1 cellular context compared by ENCODE assay signal in the genomic region with DNA sequence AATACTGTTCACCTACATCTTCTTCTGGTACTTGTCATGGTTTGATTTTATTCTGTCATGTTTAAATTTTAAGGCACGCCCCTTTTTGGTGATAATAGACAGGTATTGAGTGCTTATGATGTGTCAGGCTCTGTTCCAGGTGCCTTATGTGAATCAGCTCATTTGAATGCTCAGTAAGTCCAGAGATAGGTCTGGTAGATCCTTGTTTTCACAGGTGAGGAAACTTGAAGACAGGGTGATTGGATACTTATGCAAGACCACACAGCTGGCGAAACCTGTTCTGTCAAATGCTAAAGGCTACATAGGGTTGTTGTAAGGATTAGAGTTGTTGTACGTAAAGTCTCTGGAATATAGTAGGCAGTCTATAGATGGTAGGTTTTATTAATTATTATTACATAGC.
TF ChIP-seq lines count a peak whose summit lies in the region.

No MANE protein-coding gene starts in this region.

TF ChIP-seq in HCT116, 20 proteins besides CTCF, POLR2A, EP300 and RAD21 (continued from another document):
- no peak for TF ChIP-seq SIN3A (IDR thresholded peaks at IDR 0.05; ENCODE audit: low read depth)
- TF ChIP-seq EGR1 (IDR thresholded peaks at IDR 0.05; ENCODE audit: low read depth): no peak
- TF ChIP-seq TCF7L2 (IDR thresholded peaks at IDR 0.05; ENCODE audit: borderline replicate concordance, extremely low read depth, insufficient read depth, insufficient read length): no peak
- TF ChIP-seq, protein P1, sequence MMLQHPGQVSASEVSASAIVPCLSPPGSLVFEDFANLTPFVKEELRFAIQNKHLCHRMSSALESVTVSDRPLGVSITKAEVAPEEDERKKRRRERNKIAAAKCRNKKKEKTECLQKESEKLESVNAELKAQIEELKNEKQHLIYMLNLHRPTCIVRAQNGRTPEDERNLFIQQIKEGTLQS (IDR thresholded peaks at IDR 0.05): no peak
- no peak for TF ChIP-seq SP1 (IDR thresholded peaks at IDR 0.05; ENCODE audit: low read depth)
- TF ChIP-seq EZH2phosphoT487 (IDR thresholded peaks at IDR 0.05; ENCODE audit: borderline replicate concordance): no peak
- no peak for TF ChIP-seq FOSL1 (IDR thresholded peaks at IDR 0.05; ENCODE audit: low read depth)
- TF ChIP-seq, protein P2, sequence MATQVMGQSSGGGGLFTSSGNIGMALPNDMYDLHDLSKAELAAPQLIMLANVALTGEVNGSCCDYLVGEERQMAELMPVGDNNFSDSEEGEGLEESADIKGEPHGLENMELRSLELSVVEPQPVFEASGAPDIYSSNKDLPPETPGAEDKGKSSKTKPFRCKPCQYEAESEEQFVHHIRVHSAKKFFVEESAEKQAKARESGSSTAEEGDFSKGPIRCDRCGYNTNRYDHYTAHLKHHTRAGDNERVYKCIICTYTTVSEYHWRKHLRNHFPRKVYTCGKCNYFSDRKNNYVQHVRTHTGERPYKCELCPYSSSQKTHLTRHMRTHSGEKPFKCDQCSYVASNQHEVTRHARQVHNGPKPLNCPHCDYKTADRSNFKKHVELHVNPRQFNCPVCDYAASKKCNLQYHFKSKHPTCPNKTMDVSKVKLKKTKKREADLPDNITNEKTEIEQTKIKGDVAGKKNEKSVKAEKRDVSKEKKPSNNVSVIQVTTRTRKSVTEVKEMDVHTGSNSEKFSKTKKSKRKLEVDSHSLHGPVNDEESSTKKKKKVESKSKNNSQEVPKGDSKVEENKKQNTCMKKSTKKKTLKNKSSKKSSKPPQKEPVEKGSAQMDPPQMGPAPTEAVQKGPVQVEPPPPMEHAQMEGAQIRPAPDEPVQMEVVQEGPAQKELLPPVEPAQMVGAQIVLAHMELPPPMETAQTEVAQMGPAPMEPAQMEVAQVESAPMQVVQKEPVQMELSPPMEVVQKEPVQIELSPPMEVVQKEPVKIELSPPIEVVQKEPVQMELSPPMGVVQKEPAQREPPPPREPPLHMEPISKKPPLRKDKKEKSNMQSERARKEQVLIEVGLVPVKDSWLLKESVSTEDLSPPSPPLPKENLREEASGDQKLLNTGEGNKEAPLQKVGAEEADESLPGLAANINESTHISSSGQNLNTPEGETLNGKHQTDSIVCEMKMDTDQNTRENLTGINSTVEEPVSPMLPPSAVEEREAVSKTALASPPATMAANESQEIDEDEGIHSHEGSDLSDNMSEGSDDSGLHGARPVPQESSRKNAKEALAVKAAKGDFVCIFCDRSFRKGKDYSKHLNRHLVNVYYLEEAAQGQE (IDR thresholded peaks at IDR 0.05; ENCODE audit: low read depth): no peak
